Comparison of ENCODE assay signal across 8 cellular contexts in genomic region chr17:30708241-30709078, GRCh38.
A peak's percentile ranks its signal among the peaks of the same experiment; 100 is the strongest.
DNase-seq lines count a peak whose midpoint lies in the region; ATAC-seq and TF ChIP-seq lines count a peak whose summit lies in the region.
"Not testable (repeated sequence)": the region's sequence is repeated elsewhere in the genome, so short reads cannot be mapped to it uniquely, and the experiment has no call there.

No MANE protein-coding gene starts in this region.

- not testable (repeated sequence) for H3K4me1 ChIP-seq in NT2/D1 (ENCODE audit: insufficient read depth, insufficient read length)

- DNase-seq in 8988T (peak; percentile 75), KG1 (lab: John Stamatoyannopoulos, UW) (peak; percentile 66), NT2/D1 (ENCODE audit: low read depth, low spot score) (peak; percentile 79), islet precursor cell (peak; percentile 99), skeletal muscle cell (ENCODE audit: low read depth) (peak; percentile 87)
- DNase-seq in activated CD8-positive, alpha-beta T cell treated with anti-CD3 and anti-CD28 coated beads for 36 hours, result peak; percentile 69

- H3K9me3 ChIP-seq in NT2/D1 (ENCODE audit: insufficient read depth, low read length), result not testable (repeated sequence)

- TF ChIP-seq CTCF in activated CD8-positive, alpha-beta T cell treated with anti-CD3 and anti-CD28 coated beads for 36 hours (IDR thresholded peaks at IDR 0.05), result not testable (repeated sequence)

- H3K9me3 Mint-ChIP-seq in activated CD8-positive, alpha-beta T cell treated with anti-CD3 and anti-CD28 coated beads for 36 hours; dendritic cell treated with granulocyte-macrophage colony-stimulating factor and Interleukin-4, amounts not matched to agents 40 ng/mL and 50 ng/mL, for 4 days: not testable (repeated sequence)

- not testable (repeated sequence) for H3K36me3 ChIP-seq in NT2/D1 (ENCODE audit: insufficient read depth, insufficient read length, low read length)

- peak; percentile 50 for ATAC-seq in GM18502 (IDR thresholded peaks at IDR 0.05; ENCODE audit: poor library complexity, unreplicated experiment)
- ATAC-seq in activated CD8-positive, alpha-beta T cell treated with anti-CD3 and anti-CD28 coated beads for 36 hours, result peak; percentile 73

- H3K27me3 Mint-ChIP-seq in activated CD8-positive, alpha-beta T cell treated with anti-CD3 and anti-CD28 coated beads for 36 hours, result peaks cover 39% of the 10 kb centered on the region
- H3K27me3 Mint-ChIP-seq in dendritic cell treated with granulocyte-macrophage colony-stimulating factor and Interleukin-4, amounts not matched to agents 40 ng/mL and 50 ng/mL, for 4 days, result peaks cover 17% of the 10 kb centered on the region

- intact Hi-C loops in activated CD8-positive, alpha-beta T cell treated with anti-CD3 and anti-CD28 coated beads for 36 hours (cut with micrococcal nuclease); dendritic cell treated with granulocyte-macrophage colony-stimulating factor and Interleukin-4, amounts not matched to agents 40 ng/mL and 50 ng/mL, for 4 days (cut with micrococcal nuclease): not testable (repeated sequence)

- H3K4me1 Mint-ChIP-seq in activated CD8-positive, alpha-beta T cell treated with anti-CD3 and anti-CD28 coated beads for 36 hours (ENCODE audit: low read depth), result peaks cover 25% of the 10 kb centered on the region
- H3K4me1 Mint-ChIP-seq in dendritic cell treated with granulocyte-macrophage colony-stimulating factor and Interleukin-4, amounts not matched to agents 40 ng/mL and 50 ng/mL, for 4 days (ENCODE audit: low read depth), result peaks cover 71% of the 10 kb centered on the region

- peak overlapping the region; percentile 62 for H3K4me3 ChIP-seq in NT2/D1 (ENCODE audit: insufficient read length, low read depth)
- H3K4me3 ChIP-seq in skeletal muscle cell (ENCODE audit: low read depth, low read length), result peak overlapping the region; percentile 69

- H3K36me3 Mint-ChIP-seq in activated CD8-positive, alpha-beta T cell treated with anti-CD3 and anti-CD28 coated beads for 36 hours (ENCODE audit: low read depth), result not testable (repeated sequence)
- H3K36me3 Mint-ChIP-seq in dendritic cell treated with granulocyte-macrophage colony-stimulating factor and Interleukin-4, amounts not matched to agents 40 ng/mL and 50 ng/mL, for 4 days (ENCODE audit: low read depth), result peaks cover 30% of the 10 kb centered on the region

- peak overlapping the region; percentile 22 for H3K27ac Mint-ChIP-seq in activated CD8-positive, alpha-beta T cell treated with anti-CD3 and anti-CD28 coated beads for 36 hours
- H3K27ac Mint-ChIP-seq in dendritic cell treated with granulocyte-macrophage colony-stimulating factor and Interleukin-4, amounts not matched to agents 40 ng/mL and 50 ng/mL, for 4 days, result peak overlapping the region; percentile 96

- H3K27me3 ChIP-seq in NT2/D1 (ENCODE audit: insufficient read depth, insufficient read length), result not testable (repeated sequence)

- CTCF ChIA-PET in activated CD8-positive, alpha-beta T cell treated with anti-CD3 and anti-CD28 coated beads for 36 hours (lab: Charles Lee), result interaction anchor here (0.6 to 1.1 kb wide), 3 partner anchors 11 to 232 kb away, joined by 3 to 4 read pairs (median 4); partner anchors contain the start of gene GOSR1

- peak overlapping the region; percentile 76 for H3K4me3 Mint-ChIP-seq in activated CD8-positive, alpha-beta T cell treated with anti-CD3 and anti-CD28 coated beads for 36 hours
- peak overlapping the region; percentile 92 for H3K4me3 Mint-ChIP-seq in dendritic cell treated with granulocyte-macrophage colony-stimulating factor and Interleukin-4, amounts not matched to agents 40 ng/mL and 50 ng/mL, for 4 days

- POLR2A ChIA-PET in activated CD8-positive, alpha-beta T cell treated with anti-CD3 and anti-CD28 coated beads for 36 hours (lab: Charles Lee), result not testable (repeated sequence)

- peak overlapping the region; percentile 77 for H3K9ac ChIP-seq in NT2/D1 (ENCODE audit: insufficient read length, low read depth)

Comparison
In these comparisons a context has a peak if more than half of its experiments do, and no peak if none do; other contexts are left out.
1. Peak in every context shown above with its lines: DNase-seq, ATAC-seq and H3K4me3 ChIP-seq.